Comparison of ENCODE assay signal across 25 cellular contexts in genomic region chr15:89174476-89174875, GRCh38.
A peak's percentile ranks its signal among the peaks of the same experiment; 100 is the strongest.
DNase-seq lines count a peak whose midpoint lies in the region; ATAC-seq and TF ChIP-seq lines count a peak whose summit lies in the region.
"Had no signal": no experiment of that assay in that cellular context is flagged by ENCODE, and none has a peak within 500 bp of the region (broad histone marks: within the 10 kb centered on the region; RNA-seq: fewer than 3 reads in every experiment).

No MANE protein-coding gene starts in this region.

- H3K27me3 ChIP-seq in neutrophil = no peaks in the 10 kb centered on the region
- H3K27me3 ChIP-seq: cardiac muscle cell, pancreas, sigmoid colon, SJSA1 had no signal

- H3K4me3 ChIP-seq in LNCaP clone FGC (ENCODE audit: low read depth, low read length) (no peak overlapping the region), neutrophil (ENCODE audit: low read depth in 1 of 2, low read length in 1 of 2) (no peak overlapping the region)
- H3K4me3 ChIP-seq: cardiac muscle cell, lung, pancreas, PC-9, sigmoid colon, SJSA1 had no signal

- no peak for ATAC-seq in GM19397 (IDR thresholded peaks at IDR 0.05; ENCODE audit: unreplicated experiment)
- ATAC-seq: activated CD8-positive, alpha-beta T cell treated with anti-CD3 and anti-CD28 coated beads, Interleukin-2, amount 10 ng/mL, durations not matched to agents 7 days and 5 days; stimulated activated naive B cell treated with anti-CD40 and anti-IgM and Interleukin-4, amounts not matched to agents 10 μg/mL and 1 μg/mL and 100 μg/mL, for 72 hours had no signal

- peaks cover 20 to 30% of the 10 kb centered on the region in 2 experiments for H3K4me1 ChIP-seq in neutrophil (ENCODE audit: control insufficient read depth in 1 of 2, insufficient read depth in 1 of 2, low read depth in 1 of 2, low read length in 1 of 2)
- H3K4me1 ChIP-seq: SJSA1 had no signal

- no peak for TF ChIP-seq CTCF in LNCaP clone FGC (IDR thresholded peaks at IDR 0.05; ENCODE audit: control insufficient read depth, extremely low read depth, insufficient read depth)
- TF ChIP-seq CTCF in neutrophil (IDR thresholded peaks at IDR 0.05) = no peak

- DNase-seq in NCI-H1092 treated with DMSO at 0.1 percent for 48 hours (lab: John Stamatoyannopoulos, UW) (peak; percentile 37), NCI-H1092 (lab: John Stamatoyannopoulos, UW) (no peak), LNCaP clone FGC (ENCODE audit: low read depth) (peak; percentile 83), caudate nucleus (lab: John Stamatoyannopoulos, UW) (no peak), NCI-H1930 (lab: John Stamatoyannopoulos, UW) (no peak), HPDE6-E6E7 (ENCODE audit: extremely low spot score) (no peak)
- DNase-seq: activated CD8-positive, alpha-beta T cell treated with anti-CD3 and anti-CD28 coated beads, Interleukin-2, amount 10 ng/mL, durations not matched to agents 7 days and 5 days; activated naive CD8-positive, alpha-beta T cell treated with anti-CD3 and anti-CD28 coated beads, Interleukin-2, amount 10 ng/mL, durations not matched to agents 7 days and 5 days; activated T-cell treated with anti-CD3 and anti-CD28 coated beads, Interleukin-2, amount 50 U/mL, for 24 hours; Calu3; effector CD4-positive, alpha-beta T cell; H7; Karpas-422; NCI-H1417 treated with DMSO at 0.1 percent for 48 hours; pancreas; PC-9; sigmoid colon; stimulated activated naive B cell treated with anti-CD40 and anti-IgM and Interleukin-4, amounts not matched to agents 10 μg/mL and 1 μg/mL and 100 μg/mL, for 72 hours; trophoblast cell had no signal

- peak overlapping the region; percentile 41 for H3K27ac ChIP-seq in caudate nucleus (ENCODE audit: low read depth, low read length)
- H3K27ac ChIP-seq in neutrophil = peak overlapping the region; percentile 9
- H3K27ac ChIP-seq: 22Rv1, cardiac muscle cell, pancreas, PC-9, SJSA1 had no signal

- H3K36me3 ChIP-seq in neutrophil = peaks cover 57% of the 10 kb centered on the region

- no peaks in the 10 kb centered on the region for H3K9me3 ChIP-seq in neutrophil
- H3K9me3 ChIP-seq: pancreas, sigmoid colon, SJSA1 had no signal

Comparison
In these comparisons a context has a peak if more than half of its experiments do, and no peak if none do; other contexts are left out.
1. DNase-seq: peak in NCI-H1092 treated with DMSO at 0.1 percent for 48 hours (single experiment) and LNCaP clone FGC (single experiment); none in NCI-H1092 (single experiment), caudate nucleus (0 of 61), NCI-H1930 (0 of 2) and HPDE6-E6E7 (single experiment).